ENCODE assay signal across 31 cellular contexts in genomic region chr13:27632648-27633047, GRCh38.
"Had no signal": no experiment of that assay in that cellular context is flagged by ENCODE, and none has a peak within 500 bp of the region (broad histone marks: within the 10 kb centered on the region; RNA-seq: fewer than 3 reads in every experiment).

No MANE protein-coding gene starts in this region.

- H3K27me3 Mint-ChIP-seq: activated CD4-positive, alpha-beta memory T cell treated with anti-CD3 and anti-CD28 coated beads for 36 hours; activated CD4-positive, alpha-beta T cell treated with anti-CD3 and anti-CD28 coated beads for 36 hours; activated CD4-positive, alpha-beta T cell treated with anti-CD3 and anti-CD28 coated beads, Interleukin-2, amount 10 ng/mL, durations not matched to agents 24 days and 14 days; activated CD8-positive, alpha-beta memory T cell treated with anti-CD3 and anti-CD28 coated beads, Interleukin-2, amount 10 ng/mL, durations not matched to agents 7 days and 5 days; activated naive CD8-positive, alpha-beta T cell; activated T-helper 17 cell treated with anti-CD3 and anti-CD28 coated beads, Interleukin-2, amount 50 U/mL, for 72 hours; central memory CD8-positive, alpha-beta T cell; effector memory CD8-positive, alpha-beta T cell had no signal

- H3K27ac ChIP-seq: brain microvascular endothelial cell, gastrocnemius medialis, heart left ventricle had no signal

- H3K36me3 ChIP-seq: brain microvascular endothelial cell, gastrocnemius medialis had no signal

- H3K27me3 ChIP-seq: brain microvascular endothelial cell, foreskin keratinocyte, gastrocnemius medialis, heart left ventricle had no signal

- H3K4me3 ChIP-seq: gastrocnemius medialis, heart left ventricle had no signal

- H3K27ac Mint-ChIP-seq: activated CD4-positive, alpha-beta memory T cell treated with anti-CD3 and anti-CD28 coated beads for 36 hours; activated CD4-positive, alpha-beta T cell treated with anti-CD3 and anti-CD28 coated beads for 36 hours; activated CD4-positive, alpha-beta T cell treated with anti-CD3 and anti-CD28 coated beads, Interleukin-2, amount 10 ng/mL, durations not matched to agents 24 days and 14 days; activated CD8-positive, alpha-beta memory T cell treated with anti-CD3 and anti-CD28 coated beads, Interleukin-2, amount 10 ng/mL, durations not matched to agents 7 days and 5 days; activated CD8-positive, alpha-beta T cell treated with anti-CD3 and anti-CD28 coated beads, Interleukin-2, amount 10 ng/mL, durations not matched to agents 7 days and 5 days; activated naive CD8-positive, alpha-beta T cell; activated T-helper 17 cell treated with anti-CD3 and anti-CD28 coated beads, Interleukin-2, amount 50 U/mL, for 72 hours; effector memory CD8-positive, alpha-beta T cell had no signal

- H3K9me3 Mint-ChIP-seq: activated CD4-positive, alpha-beta memory T cell treated with anti-CD3 and anti-CD28 coated beads for 36 hours; activated CD4-positive, alpha-beta T cell treated with anti-CD3 and anti-CD28 coated beads, Interleukin-2, amount 10 ng/mL, durations not matched to agents 24 days and 14 days; activated T-helper 17 cell treated with anti-CD3 and anti-CD28 coated beads, Interleukin-2, amount 50 U/mL, for 72 hours; central memory CD8-positive, alpha-beta T cell; effector memory CD8-positive, alpha-beta T cell had no signal

- DNase-seq: activated CD4-positive, alpha-beta memory T cell treated with anti-CD3 and anti-CD28 coated beads for 36 hours; activated CD4-positive, alpha-beta T cell treated with anti-CD3 and anti-CD28 coated beads for 36 hours; activated CD4-positive, CD25-positive, alpha-beta regulatory T cell; activated CD4-positive, CD25-positive, alpha-beta regulatory T cell treated with anti-CD3 and anti-CD28 coated beads, Interleukin-2, amount 50 U/mL, for 72 hours; activated CD8-positive, alpha-beta memory T cell treated with anti-CD3 and anti-CD28 coated beads, Interleukin-2, amount 10 ng/mL, durations not matched to agents 7 days and 5 days; activated CD8-positive, alpha-beta memory T cell treated with anti-CD3 and anti-CD28 coated beads, Interleukin-2, amount 50 U/mL, for 4 hours; activated CD8-positive, alpha-beta T cell treated with anti-CD3 and anti-CD28 coated beads, Interleukin-2, amount 10 ng/mL, durations not matched to agents 7 days and 5 days; activated effector memory CD4-positive, alpha-beta T cell treated with Interleukin-2 at 50 U/mL for 16 hours; activated gamma-delta T cell treated with Interleukin-2 at 50 U/mL for 16 hours; activated naive CD4-positive, alpha-beta T cell treated with anti-CD3 and anti-CD28 coated beads, Interleukin-2, amount 50 U/mL, for 16 hours; activated naive CD4-positive, alpha-beta T cell treated with Interleukin-2 at 50 U/mL for 16 hours; activated T-cell treated with anti-CD3 and anti-CD28 coated beads, Interleukin-2, amount 50 U/mL, for 1 hour; amniotic stem cell; anterior cingulate cortex; brain microvascular endothelial cell; cortex of kidney; dermis blood vessel endothelial cell; effector CD4-positive, alpha-beta T cell; effector memory CD8-positive, alpha-beta T cell; foreskin keratinocyte; gastrocnemius medialis; glutamatergic neuron; heart left ventricle; T-helper 2 cell had no signal

- H3K9me3 ChIP-seq: gastrocnemius medialis, heart left ventricle had no signal

- H3K4me3 Mint-ChIP-seq: activated CD4-positive, alpha-beta memory T cell treated with anti-CD3 and anti-CD28 coated beads for 36 hours; activated CD4-positive, alpha-beta T cell treated with anti-CD3 and anti-CD28 coated beads for 36 hours; activated CD4-positive, alpha-beta T cell treated with anti-CD3 and anti-CD28 coated beads, Interleukin-2, amount 10 ng/mL, durations not matched to agents 24 days and 14 days; activated CD8-positive, alpha-beta memory T cell treated with anti-CD3 and anti-CD28 coated beads, Interleukin-2, amount 10 ng/mL, durations not matched to agents 7 days and 5 days; activated CD8-positive, alpha-beta T cell treated with anti-CD3 and anti-CD28 coated beads, Interleukin-2, amount 10 ng/mL, durations not matched to agents 7 days and 5 days; activated naive CD8-positive, alpha-beta T cell; activated T-helper 17 cell treated with anti-CD3 and anti-CD28 coated beads, Interleukin-2, amount 50 U/mL, for 72 hours; central memory CD8-positive, alpha-beta T cell; effector memory CD8-positive, alpha-beta T cell had no signal

- FAIRE-seq: astrocyte, bronchial epithelial cell, colon had no signal
